ENCODE assay signal across 8 cellular contexts in genomic region chr14:30610719-30611388, GRCh38. TPM values are rescaled to one million over a fixed set of nuclear protein-coding genes. Genes with fewer than 3 reads are reported as not detected.
A peak's percentile ranks its signal among the peaks of the same experiment; 100 is the strongest.
DNase-seq lines count a peak whose midpoint lies in the region; ATAC-seq, FAIRE-seq and TF ChIP-seq lines count a peak whose summit lies in the region.

No MANE protein-coding gene starts in this region.

- DNase-seq in GM10266 (ENCODE audit: extremely low spot score) (peak; percentile 18), NCI-H2107 (lab: John Stamatoyannopoulos, UW) (peak; percentile 73), astrocyte (ENCODE audit: low read depth) (peak; percentile 65), keratinocyte (ENCODE audit: low read depth, low spot score) (peak; percentile 23), urothelium cell line (ENCODE audit: low spot score) (peak; percentile 10), OCI-M2 (lab: John Stamatoyannopoulos, UW; ENCODE audit: unreplicated experiment) (no peak), WTC11 (ENCODE audit: low spot score) (no peak)

- peaks cover 15% of the 10 kb centered on the region for H3K36me3 ChIP-seq in astrocyte (ENCODE audit: insufficient read depth, low read length)
- peaks cover 2 to 6% of the 10 kb centered on the region in 2 experiments for H3K36me3 ChIP-seq in keratinocyte (ENCODE audit: control insufficient read depth in 2 of 2, extremely low read depth in 1 of 2, insufficient read depth in 2 of 2, low read length in 2 of 2)

- dilution Hi-C loops in keratinocyte (cut with MboI; ENCODE audit: extremely low pct_ligation_motif_present, low sequenced_read_pairs) = no loop called here

- no peak for ATAC-seq in WTC11

- H3K9me3 ChIP-seq in astrocyte (ENCODE audit: insufficient read depth, low read depth, low read length) (no peaks in the 10 kb centered on the region), keratinocyte (ENCODE audit: control insufficient read depth, low read depth, low read length) (no peaks in the 10 kb centered on the region)

- H3K27ac Mint-ChIP-seq in astrocyte (ENCODE audit: unreplicated experiment) (no peak overlapping the region), WTC11 (no peak overlapping the region)

- no peaks in the 10 kb centered on the region for H3K27me3 Mint-ChIP-seq in astrocyte (ENCODE audit: low read depth, unreplicated experiment)
- no peaks in the 10 kb centered on the region for H3K27me3 Mint-ChIP-seq in WTC11 (ENCODE audit: low read depth)

- H3K27me3 ChIP-seq in astrocyte (ENCODE audit: insufficient read depth, low read length) = no peaks in the 10 kb centered on the region
- H3K27me3 ChIP-seq in keratinocyte (ENCODE audit: control insufficient read depth, extremely low read depth, insufficient read depth, low read length) = no peaks in the 10 kb centered on the region

- no peak overlapping the region for H2AFZ ChIP-seq in astrocyte (ENCODE audit: low read depth, low read length)
- H2AFZ ChIP-seq in keratinocyte (ENCODE audit: control insufficient read depth, low read length) = no peak overlapping the region

- H3K79me2 ChIP-seq in astrocyte (ENCODE audit: insufficient read depth, low read length) (no peaks in the 10 kb centered on the region), keratinocyte (ENCODE audit: control insufficient read depth, insufficient read depth, low read length) (no peaks in the 10 kb centered on the region)

- H3K4me2 ChIP-seq in astrocyte (ENCODE audit: low read length) (peak overlapping the region; percentile 6), keratinocyte (ENCODE audit: control insufficient read depth, extremely low read depth, insufficient read depth, low read depth, low read length) (peak overlapping the region; percentile 50)

- H3K27ac ChIP-seq in 22Rv1 (peak overlapping the region; percentile 72), astrocyte (ENCODE audit: low read depth, low read length) (no peak overlapping the region), keratinocyte (ENCODE audit: control insufficient read depth, insufficient read depth, low read length) (peak overlapping the region; percentile 46)

- no peak overlapping the region for H3K9ac ChIP-seq in astrocyte (ENCODE audit: low read length)
- no peak overlapping the region for H3K9ac ChIP-seq in keratinocyte (ENCODE audit: control insufficient read depth, extremely low read depth, insufficient read depth, low read length)

- peaks cover 2% of the 10 kb centered on the region for H3K36me3 Mint-ChIP-seq in astrocyte (ENCODE audit: low read depth, unreplicated experiment)
- H3K36me3 Mint-ChIP-seq in WTC11 = peaks cover 46% of the 10 kb centered on the region

- H3K4me3 ChIP-seq in astrocyte (ENCODE audit: insufficient read depth, low read depth, low read length) = no peak overlapping the region
- no peak overlapping the region for H3K4me3 ChIP-seq in keratinocyte (ENCODE audit: control insufficient read depth in 2 of 3, extremely low read depth in 1 of 3, insufficient read depth in 2 of 3, low read depth in 1 of 3, low read length in 3 of 3)

- no peaks in the 10 kb centered on the region for H3K9me1 ChIP-seq in keratinocyte (ENCODE audit: control insufficient read depth, extremely low read depth, insufficient read depth, low read length)

- CTCF ChIA-PET in WTC11 (lab: Charles Lee) = interaction anchor here (0.6 kb wide), 1 partner anchor 240 kb away, joined by 3 read pairs; no protein-coding TSS in a partner anchor

- POLR2A ChIA-PET in WTC11 (lab: Charles Lee) = no interaction called here

- peak; percentile 46 for TF ChIP-seq CTCF in 22Rv1 (IDR thresholded peaks at IDR 0.05)
- peak; percentile 35 for TF ChIP-seq CTCF in GM10266 (IDR thresholded peaks at IDR 0.05; ENCODE audit: control insufficient read depth, insufficient read depth, low read depth, missing control alignments)
- TF ChIP-seq CTCF in astrocyte (IDR thresholded peaks at IDR 0.05; ENCODE audit: insufficient read depth, low read depth, low read length) = peak; percentile 11
- TF ChIP-seq CTCF in keratinocyte (optimal IDR thresholded peaks at IDR 0.05 in 1 of 3, IDR thresholded peaks at IDR 0.05 in 1 of 3, conservative IDR thresholded peaks at IDR 0.05 in 1 of 3; ENCODE audit: extremely low read depth in 1 of 3, insufficient read depth in 2 of 3, low read length in 3 of 3) = peak in 2 of 3 experiments; percentile 23 to 56
- TF ChIP-seq CTCF in WTC11 (IDR thresholded peaks at IDR 0.05) = no peak

- H3K4me1 Mint-ChIP-seq in astrocyte (ENCODE audit: low read depth, unreplicated experiment) (peaks cover 11% of the 10 kb centered on the region), WTC11 (no peaks in the 10 kb centered on the region)

- H3K4me1 ChIP-seq in astrocyte (ENCODE audit: insufficient read depth, low read length) = peaks cover 16% of the 10 kb centered on the region
- H3K4me1 ChIP-seq in keratinocyte (ENCODE audit: control insufficient read depth, extremely low read depth, insufficient read depth, low read length) = peaks cover 24% of the 10 kb centered on the region

- FAIRE-seq in astrocyte (lab: Jason Lieb, UNC) = no peak
- FAIRE-seq in keratinocyte (lab: Jason Lieb, UNC) = peak; percentile 49
- FAIRE-seq in urothelium cell line (lab: Jason Lieb, UNC) = no peak

- no peak overlapping the region for H3K4me3 Mint-ChIP-seq in astrocyte (ENCODE audit: unreplicated experiment)
- no peak overlapping the region for H3K4me3 Mint-ChIP-seq in WTC11

- H4K20me1 ChIP-seq in astrocyte (ENCODE audit: insufficient read depth, low read length) = no peaks in the 10 kb centered on the region
- H4K20me1 ChIP-seq in keratinocyte (ENCODE audit: control insufficient read depth, extremely low read depth, insufficient read depth, low read length) = no peaks in the 10 kb centered on the region

- no peaks in the 10 kb centered on the region for H3K9me3 Mint-ChIP-seq in astrocyte (ENCODE audit: unreplicated experiment)
- H3K9me3 Mint-ChIP-seq in WTC11 = no peaks in the 10 kb centered on the region

TF ChIP-seq in WTC11, 78 proteins besides CTCF, POLR2A, EP300 and RAD21 (continues in another document):
- TF ChIP-seq USF1 (CRISPR knock-in tag; IDR thresholded peaks at IDR 0.05) (no peak), ZNF232 (CRISPR knock-in tag; IDR thresholded peaks at IDR 0.05) (no peak), ZNF219 (CRISPR knock-in tag; IDR thresholded peaks at IDR 0.05; ENCODE audit: borderline replicate concordance) (no peak), GRHL2 (CRISPR knock-in tag; IDR thresholded peaks at IDR 0.05; ENCODE audit: insufficient replicate concordance, severe bottlenecking) (no peak), MXD4 (CRISPR knock-in tag; IDR thresholded peaks at IDR 0.05; ENCODE audit: borderline replicate concordance) (no peak), NR2C2 (CRISPR knock-in tag; IDR thresholded peaks at IDR 0.05) (no peak), ZNF512 (CRISPR knock-in tag; IDR thresholded peaks at IDR 0.05; ENCODE audit: borderline replicate concordance) (no peak), ERG (CRISPR knock-in tag; IDR thresholded peaks at IDR 0.05) (no peak)

RNA-seq across cellular contexts. Expression of gene SCFD1, which starts 11.3 kb away (rescaled TPM):
- total RNA-seq in astrocyte = 82.2 and 93.5 TPM in 2 replicates
- 42.9 to 100 TPM (median 59.1 TPM) in 3 replicates for polyA plus RNA-seq in keratinocyte
- polyA plus RNA-seq in keratinocyte (2011; ENCODE audit: low read depth) = 82.5 TPM
- 29.3 and 58.5 TPM in 2 replicates for polyA plus RNA-seq in keratinocyte (2011; cell fraction: cytosol; rRNA removed)
- polyA plus RNA-seq in keratinocyte (2011; cell fraction: nucleus; rRNA removed) = 52.6 and 77.2 TPM in 2 replicates
- 39.6 and 56.7 TPM in 2 replicates for polyA plus RNA-seq in keratinocyte (2012; ENCODE audit: low replicate concordance)
- polyA minus RNA-seq in keratinocyte = 10.2 to 99.2 TPM (median 39.7 TPM) in 3 replicates
- polyA minus RNA-seq in keratinocyte (2011; cell fraction: cytosol; rRNA and poly(A)+ RNA removed) = 37.6 TPM
- 81.8 and 153 TPM in 2 replicates for polyA minus RNA-seq in keratinocyte (2011; cell fraction: nucleus; rRNA and poly(A)+ RNA removed)
- 69.1 to 79.1 TPM (median 77.5 TPM) in 3 replicates for total RNA-seq in WTC11 (2021)

RNA-seq across cellular contexts. Expression of gene G2E3, which starts 51.9 kb away (rescaled TPM):
- total RNA-seq in astrocyte (22.4 and 22.8 TPM in 2 replicates), WTC11 (2021) (63.1 to 66.2 TPM (median 64.3 TPM) in 3 replicates)
- polyA plus RNA-seq in keratinocyte = 11.5 to 24.3 TPM (median 15.6 TPM) in 3 replicates
- polyA plus RNA-seq in keratinocyte (2011; ENCODE audit: low read depth) = 13.9 TPM
- 5.5 and 12.7 TPM in 2 replicates for polyA plus RNA-seq in keratinocyte (2011; cell fraction: cytosol; rRNA removed)
- 14.2 and 18.9 TPM in 2 replicates for polyA plus RNA-seq in keratinocyte (2011; cell fraction: nucleus; rRNA removed)
- 7.3 and 11.2 TPM in 2 replicates for polyA plus RNA-seq in keratinocyte (2012; ENCODE audit: low replicate concordance)
- 5.9 to 23.2 TPM (median 7.9 TPM) in 3 replicates for polyA minus RNA-seq in keratinocyte
- polyA minus RNA-seq in keratinocyte (2011; cell fraction: cytosol; rRNA and poly(A)+ RNA removed) = 16.3 TPM
- 15.2 and 24.6 TPM in 2 replicates for polyA minus RNA-seq in keratinocyte (2011; cell fraction: nucleus; rRNA and poly(A)+ RNA removed)

Comparison
In these comparisons a context has a peak if more than half of its experiments do, and no peak if none do; other contexts are left out.
1. DNase-seq: peak in GM10266 (single experiment), NCI-H2107 (single experiment), astrocyte (single experiment), keratinocyte (single experiment) and urothelium cell line (single experiment); none in OCI-M2 (single experiment) and WTC11 (single experiment).